In the genomic region with DNA sequence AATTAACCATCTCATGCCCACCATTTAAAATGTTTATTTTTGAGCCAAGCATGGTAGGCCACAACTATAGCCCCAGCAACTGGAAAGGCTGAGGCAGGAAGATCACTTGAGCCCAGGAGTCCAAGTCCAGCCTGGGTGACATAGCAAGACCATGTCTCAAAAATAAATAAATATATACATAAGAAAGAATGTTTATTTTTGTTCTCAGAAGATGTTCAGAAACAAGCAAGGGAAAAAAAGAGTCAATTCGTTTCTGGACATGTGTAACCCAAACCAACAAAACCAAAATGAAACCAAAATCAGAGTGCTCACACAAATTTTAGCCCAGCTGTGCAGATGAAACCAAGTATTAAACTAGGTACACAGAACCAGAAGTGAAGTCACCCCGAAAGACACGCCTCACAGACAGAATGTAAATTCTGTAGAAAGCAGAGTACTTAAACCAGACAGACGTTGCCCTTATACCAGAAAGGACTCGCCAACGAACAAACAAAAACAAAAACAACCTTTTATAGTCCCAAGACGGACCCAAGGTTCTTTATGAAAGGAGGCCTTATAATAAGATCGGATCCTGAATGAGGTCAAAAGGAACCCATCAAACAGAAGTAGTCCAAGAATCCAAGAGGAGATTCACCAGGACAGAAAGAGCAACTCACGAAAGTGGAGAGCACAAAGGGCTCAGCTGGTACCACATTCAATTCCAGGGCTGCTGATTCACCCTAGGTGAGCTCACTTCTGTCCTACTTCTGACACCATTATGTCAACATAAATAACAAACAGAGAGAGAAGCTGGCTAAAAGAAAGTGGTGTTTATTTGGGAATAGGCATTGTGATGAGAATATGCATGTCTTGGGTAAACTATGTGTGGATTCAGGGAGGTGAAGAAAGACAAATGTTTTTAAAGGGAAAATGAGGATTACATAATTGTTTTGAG, we compare ENCODE assay signal across 12 cellular contexts. TPM values are rescaled to one million over a fixed set of nuclear protein-coding genes. Genes with fewer than 3 reads are reported as not detected.
DNase-seq lines count a peak whose midpoint lies in the region; ATAC-seq, FAIRE-seq and TF ChIP-seq lines count a peak whose summit lies in the region.
"Had no signal": no experiment of that assay in that cellular context is flagged by ENCODE, and none has a peak within 500 bp of the region (broad histone marks: within the 10 kb centered on the region; RNA-seq: fewer than 3 reads in every experiment).

No MANE protein-coding gene starts in this region.

- no peak for FAIRE-seq in kidney (lab: Jason Lieb, UNC)

- H3K4me3 ChIP-seq in CD4-positive, alpha-beta memory T cell (ENCODE audit: low read length in 2 of 2): no peak overlapping the region
- H3K4me3 ChIP-seq in kidney (ENCODE audit: low read length in 2 of 2): no peak overlapping the region

- POLR2A ChIA-PET in CD4-positive, alpha-beta memory T cell (lab: Charles Lee; ENCODE audit: partially characterized antibody): no interaction called here
- POLR2A ChIA-PET in activated CD4-positive, alpha-beta memory T cell treated with anti-CD3 and anti-CD28 coated beads, Interleukin-2, amount 10 ng/mL, durations not matched to agents 7 days and 5 days (lab: Charles Lee): no interaction called here

- TF ChIP-seq CTCF in kidney (IDR thresholded peaks at IDR 0.05; ENCODE audit: borderline replicate concordance, extremely low read depth, insufficient read depth): no peak

- H3K4me1 Mint-ChIP-seq in activated naive CD8-positive, alpha-beta T cell treated with anti-CD3 and anti-CD28 coated beads for 36 hours: peaks cover 3% of the 10 kb centered on the region
- H3K4me1 Mint-ChIP-seq in CD4-positive, alpha-beta memory T cell: no peaks in the 10 kb centered on the region
- H3K4me1 Mint-ChIP-seq in activated CD4-positive, alpha-beta memory T cell treated with anti-CD3 and anti-CD28 coated beads, Interleukin-2, amount 10 ng/mL, durations not matched to agents 7 days and 5 days: no peaks in the 10 kb centered on the region

- H3K9me3 Mint-ChIP-seq in activated naive CD8-positive, alpha-beta T cell treated with anti-CD3 and anti-CD28 coated beads for 36 hours: peaks cover 7% of the 10 kb centered on the region
- H3K9me3 Mint-ChIP-seq in CD4-positive, alpha-beta memory T cell: peaks cover 0 to 4% (median 0%) of the 10 kb centered on the region in 8 donors
- no peaks in the 10 kb centered on the region for H3K9me3 Mint-ChIP-seq in activated CD4-positive, alpha-beta memory T cell treated with anti-CD3 and anti-CD28 coated beads, Interleukin-2, amount 10 ng/mL, durations not matched to agents 7 days and 5 days

- no peaks in the 10 kb centered on the region for H3K4me1 ChIP-seq in CD4-positive, alpha-beta memory T cell (ENCODE audit: insufficient read depth, low read length)
- no peaks in the 10 kb centered on the region for H3K4me1 ChIP-seq in kidney (ENCODE audit: control insufficient read depth in 1 of 2, insufficient read depth in 1 of 2, low read depth in 1 of 2, low read length in 2 of 2)

- H3K4me3 Mint-ChIP-seq in activated naive CD8-positive, alpha-beta T cell treated with anti-CD3 and anti-CD28 coated beads for 36 hours: no peak overlapping the region
- no peak overlapping the region for H3K4me3 Mint-ChIP-seq in CD4-positive, alpha-beta memory T cell
- H3K4me3 Mint-ChIP-seq in activated CD4-positive, alpha-beta memory T cell treated with anti-CD3 and anti-CD28 coated beads, Interleukin-2, amount 10 ng/mL, durations not matched to agents 7 days and 5 days: no peak overlapping the region
- H3K4me3 Mint-ChIP-seq: dendritic cell treated with granulocyte-macrophage colony-stimulating factor and Interleukin-4, amounts not matched to agents 40 ng/mL and 50 ng/mL, for 4 days had no signal

- no peak overlapping the region for H3K9ac ChIP-seq in kidney (ENCODE audit: low read length in 2 of 2)

- CTCF ChIA-PET in CD4-positive, alpha-beta memory T cell (lab: Charles Lee; ENCODE audit: partially characterized antibody): no interaction called here
- CTCF ChIA-PET in activated CD4-positive, alpha-beta memory T cell treated with anti-CD3 and anti-CD28 coated beads, Interleukin-2, amount 10 ng/mL, durations not matched to agents 7 days and 5 days (lab: Charles Lee): no interaction called here

- no peaks in the 10 kb centered on the region for H3K9me3 ChIP-seq in CD4-positive, alpha-beta memory T cell (ENCODE audit: control insufficient read depth in 1 of 2, low read length in 2 of 2)
- H3K9me3 ChIP-seq in kidney (ENCODE audit: control insufficient read depth in 1 of 2, low read length in 2 of 2): no peaks in the 10 kb centered on the region

- intact Hi-C loops in CD4-positive, alpha-beta memory T cell (cut with micrococcal nuclease): no loop called here
- intact Hi-C loops in kidney (cut with DNase I): no loop called here

- H3K27ac ChIP-seq in epithelial cell of prostate: no peak overlapping the region
- no peak overlapping the region for H3K27ac ChIP-seq in CD4-positive, alpha-beta memory T cell (ENCODE audit: low read depth, low read length)
- no peak overlapping the region for H3K27ac ChIP-seq in kidney (ENCODE audit: low read depth in 2 of 2, low read length in 2 of 2)

- H3K27me3 ChIP-seq in CD4-positive, alpha-beta memory T cell (ENCODE audit: insufficient read depth, low read length): no peaks in the 10 kb centered on the region

- DNase-seq in epithelial cell of prostate (ENCODE audit: low read depth, low spot score) (peak; percentile 14), kidney (no peak)
- DNase-seq in activated naive CD8-positive, alpha-beta T cell treated with anti-CD3 and anti-CD28 coated beads for 36 hours: no peak
- no peak for DNase-seq in CD4-positive, alpha-beta memory T cell
- no peak for DNase-seq in activated CD4-positive, alpha-beta memory T cell treated with anti-CD3 and anti-CD28 coated beads, Interleukin-2, amount 10 ng/mL, durations not matched to agents 7 days and 5 days
- DNase-seq: Calu3, SW 1271 had no signal

- H3K27me3 Mint-ChIP-seq in activated naive CD8-positive, alpha-beta T cell treated with anti-CD3 and anti-CD28 coated beads for 36 hours: no peaks in the 10 kb centered on the region
- peaks cover 2% of the 10 kb centered on the region in 2 donors for H3K27me3 Mint-ChIP-seq in CD4-positive, alpha-beta memory T cell
- H3K27me3 Mint-ChIP-seq in activated CD4-positive, alpha-beta memory T cell treated with anti-CD3 and anti-CD28 coated beads, Interleukin-2, amount 10 ng/mL, durations not matched to agents 7 days and 5 days: peaks cover 5% of the 10 kb centered on the region

- H3K36me3 ChIP-seq in CD4-positive, alpha-beta memory T cell (ENCODE audit: insufficient read depth, low read length): no peaks in the 10 kb centered on the region
- H3K36me3 ChIP-seq in kidney (ENCODE audit: control insufficient read depth in 1 of 2, insufficient read depth in 2 of 2, low read length in 2 of 2): no peaks in the 10 kb centered on the region

- peak; percentile 97 for ATAC-seq in GM18858 (IDR thresholded peaks at IDR 0.05; ENCODE audit: unreplicated experiment)
- peak; percentile 85 for ATAC-seq in GM21576 (IDR thresholded peaks at IDR 0.05; ENCODE audit: unreplicated experiment)
- ATAC-seq in HG03342 (IDR thresholded peaks at IDR 0.05; ENCODE audit: unreplicated experiment): peak; percentile 87
- ATAC-seq: HCT116 had no signal

- peaks cover 4% of the 10 kb centered on the region for H3K36me3 Mint-ChIP-seq in activated naive CD8-positive, alpha-beta T cell treated with anti-CD3 and anti-CD28 coated beads for 36 hours
- H3K36me3 Mint-ChIP-seq in CD4-positive, alpha-beta memory T cell: no peaks in the 10 kb centered on the region
- no peaks in the 10 kb centered on the region for H3K36me3 Mint-ChIP-seq in activated CD4-positive, alpha-beta memory T cell treated with anti-CD3 and anti-CD28 coated beads, Interleukin-2, amount 10 ng/mL, durations not matched to agents 7 days and 5 days (ENCODE audit: low read depth)

- H3K27ac Mint-ChIP-seq in activated naive CD8-positive, alpha-beta T cell treated with anti-CD3 and anti-CD28 coated beads for 36 hours: no peak overlapping the region
- H3K27ac Mint-ChIP-seq in CD4-positive, alpha-beta memory T cell: no peak overlapping the region
- no peak overlapping the region for H3K27ac Mint-ChIP-seq in activated CD4-positive, alpha-beta memory T cell treated with anti-CD3 and anti-CD28 coated beads, Interleukin-2, amount 10 ng/mL, durations not matched to agents 7 days and 5 days
- H3K27ac Mint-ChIP-seq: dendritic cell treated with granulocyte-macrophage colony-stimulating factor and Interleukin-4, amounts not matched to agents 40 ng/mL and 50 ng/mL, for 4 days had no signal

RNA-seq across cellular contexts. Expression of a gene that starts 31.8 kb away (rescaled TPM):
- under 1 TPM; 0.14 to 0.43 TPM for total RNA-seq in activated naive CD8-positive, alpha-beta T cell treated with anti-CD3 and anti-CD28 coated beads for 36 hours
- under 1 TPM; 0.29 to 0.36 TPM for total RNA-seq in CD4-positive, alpha-beta memory T cell
- polyA plus RNA-seq in CD4-positive, alpha-beta memory T cell: not detected
- 15.3 TPM for total RNA-seq in kidney
- 2.5 TPM for polyA plus RNA-seq in kidney (ENCODE audit: insufficient read depth, low read depth, low replicate concordance)
- total RNA-seq in activated CD4-positive, alpha-beta memory T cell treated with anti-CD3 and anti-CD28 coated beads, Interleukin-2, amount 10 ng/mL, durations not matched to agents 7 days and 5 days: 1 to 10 TPM in 1 of 2 experiments, under 1 TPM in 1; 0.75 to 1.1 TPM
